2 cellular contexts compared by ENCODE assay signal in the genomic region with DNA sequence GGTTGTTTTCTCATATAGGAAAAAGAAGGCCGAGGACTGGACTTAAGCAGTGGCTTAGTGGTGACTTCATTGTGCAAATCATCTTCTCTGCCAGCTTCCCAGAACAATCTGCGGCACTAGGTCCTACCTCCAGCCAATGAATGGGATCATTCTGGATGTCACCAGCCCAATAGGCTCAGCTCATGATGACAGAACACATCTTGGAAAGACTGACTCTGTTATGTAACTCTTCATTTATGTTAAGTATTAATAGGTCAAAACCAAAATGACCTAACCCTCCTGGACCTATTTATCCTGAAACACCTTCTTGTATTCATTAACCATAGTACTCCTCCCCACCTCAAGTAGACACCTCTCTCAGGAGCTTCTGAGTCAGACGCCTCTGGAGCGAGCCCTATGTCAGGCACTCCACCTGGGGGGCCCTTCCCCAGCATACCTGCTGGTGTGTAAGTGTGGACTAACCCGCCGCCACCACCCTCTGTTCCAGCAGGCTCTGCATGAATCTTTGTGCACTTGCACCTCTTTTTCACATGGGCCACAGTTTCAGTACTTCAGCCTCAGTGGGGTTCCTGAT.
TF ChIP-seq lines count a peak whose summit lies in the region.

No MANE protein-coding gene starts in this region.

TF ChIP-seq in IMR-90, 13 proteins besides CTCF, POLR2A, EP300 and RAD21:
- TF ChIP-seq MXI1 (IDR thresholded peaks at IDR 0.05; ENCODE audit: borderline replicate concordance, low read depth, low read length) (no peak), BHLHE40 (IDR thresholded peaks at IDR 0.05; ENCODE audit: low read depth, low read length) (no peak), SMC3 (IDR thresholded peaks at IDR 0.05; ENCODE audit: low read depth, low read length) (no peak), NFE2L2 (IDR thresholded peaks at IDR 0.05; ENCODE audit: low read depth, low read length) (no peak), MAZ (IDR thresholded peaks at IDR 0.05; ENCODE audit: borderline replicate concordance, low read depth, low read length) (no peak), FOS (IDR thresholded peaks at IDR 0.05; ENCODE audit: low read depth, low read length) (no peak), RCOR1 (IDR thresholded peaks at IDR 0.05; ENCODE audit: insufficient replicate concordance, low read length) (no peak), CEBPB (IDR thresholded peaks at IDR 0.05; ENCODE audit: low read depth, low read length) (no peak), RFX5 (IDR thresholded peaks at IDR 0.05; ENCODE audit: low read depth, low read length) (no peak)
- TF ChIP-seq, protein P1, sequence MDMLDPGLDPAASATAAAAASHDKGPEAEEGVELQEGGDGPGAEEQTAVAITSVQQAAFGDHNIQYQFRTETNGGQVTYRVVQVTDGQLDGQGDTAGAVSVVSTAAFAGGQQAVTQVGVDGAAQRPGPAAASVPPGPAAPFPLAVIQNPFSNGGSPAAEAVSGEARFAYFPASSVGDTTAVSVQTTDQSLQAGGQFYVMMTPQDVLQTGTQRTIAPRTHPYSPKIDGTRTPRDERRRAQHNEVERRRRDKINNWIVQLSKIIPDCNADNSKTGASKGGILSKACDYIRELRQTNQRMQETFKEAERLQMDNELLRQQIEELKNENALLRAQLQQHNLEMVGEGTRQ (IDR thresholded peaks at IDR 0.05; ENCODE audit: low read depth, low read length): no peak
- TF ChIP-seq, protein P2, sequence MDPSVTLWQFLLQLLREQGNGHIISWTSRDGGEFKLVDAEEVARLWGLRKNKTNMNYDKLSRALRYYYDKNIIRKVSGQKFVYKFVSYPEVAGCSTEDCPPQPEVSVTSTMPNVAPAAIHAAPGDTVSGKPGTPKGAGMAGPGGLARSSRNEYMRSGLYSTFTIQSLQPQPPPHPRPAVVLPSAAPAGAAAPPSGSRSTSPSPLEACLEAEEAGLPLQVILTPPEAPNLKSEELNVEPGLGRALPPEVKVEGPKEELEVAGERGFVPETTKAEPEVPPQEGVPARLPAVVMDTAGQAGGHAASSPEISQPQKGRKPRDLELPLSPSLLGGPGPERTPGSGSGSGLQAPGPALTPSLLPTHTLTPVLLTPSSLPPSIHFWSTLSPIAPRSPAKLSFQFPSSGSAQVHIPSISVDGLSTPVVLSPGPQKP (IDR thresholded peaks at IDR 0.05; ENCODE audit: borderline replicate concordance, low read depth, low read length): no peak
TF ChIP-seq in IMR-90: peak in this region for 0.

TF ChIP-seq in HepG2, 621 proteins besides CTCF, POLR2A, EP300 and RAD21:
- TF ChIP-seq NFYB (CRISPR knock-in tag; IDR thresholded peaks at IDR 0.05) (0 out of 2 replicates have a peak, but pooled peaks have one; percentile 16), SALL1 (CRISPR knock-in tag; IDR thresholded peaks at IDR 0.05) (peak; percentile 12; the same call in 1 of the 2 replicates), ZNF296 (CRISPR knock-in tag; conservative IDR thresholded peaks at IDR 0.05) (no peak), CREB1 (IDR thresholded peaks at IDR 0.05) (no peak), CREB1 (CRISPR knock-in tag; IDR thresholded peaks at IDR 0.05) (peak; percentile 28; the same call in 1 of the 2 replicates), POLR2G (IDR thresholded peaks at IDR 0.05; ENCODE audit: low read depth, low read length) (peak; percentile 35; the same call in 1 of the 2 replicates), SOX6 (IDR thresholded peaks at IDR 0.05) (no peak), SOX6 (CRISPR knock-in tag; IDR thresholded peaks at IDR 0.05) (0 out of 2 replicates have a peak, but pooled peaks have one; percentile 25)
- TF ChIP-seq, protein P3, sequence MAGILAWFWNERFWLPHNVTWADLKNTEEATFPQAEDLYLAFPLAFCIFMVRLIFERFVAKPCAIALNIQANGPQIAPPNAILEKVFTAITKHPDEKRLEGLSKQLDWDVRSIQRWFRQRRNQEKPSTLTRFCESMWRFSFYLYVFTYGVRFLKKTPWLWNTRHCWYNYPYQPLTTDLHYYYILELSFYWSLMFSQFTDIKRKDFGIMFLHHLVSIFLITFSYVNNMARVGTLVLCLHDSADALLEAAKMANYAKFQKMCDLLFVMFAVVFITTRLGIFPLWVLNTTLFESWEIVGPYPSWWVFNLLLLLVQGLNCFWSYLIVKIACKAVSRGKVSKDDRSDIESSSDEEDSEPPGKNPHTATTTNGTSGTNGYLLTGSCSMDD (CRISPR knock-in tag; IDR thresholded peaks at IDR 0.05): no peak
- TF ChIP-seq, protein P4, sequence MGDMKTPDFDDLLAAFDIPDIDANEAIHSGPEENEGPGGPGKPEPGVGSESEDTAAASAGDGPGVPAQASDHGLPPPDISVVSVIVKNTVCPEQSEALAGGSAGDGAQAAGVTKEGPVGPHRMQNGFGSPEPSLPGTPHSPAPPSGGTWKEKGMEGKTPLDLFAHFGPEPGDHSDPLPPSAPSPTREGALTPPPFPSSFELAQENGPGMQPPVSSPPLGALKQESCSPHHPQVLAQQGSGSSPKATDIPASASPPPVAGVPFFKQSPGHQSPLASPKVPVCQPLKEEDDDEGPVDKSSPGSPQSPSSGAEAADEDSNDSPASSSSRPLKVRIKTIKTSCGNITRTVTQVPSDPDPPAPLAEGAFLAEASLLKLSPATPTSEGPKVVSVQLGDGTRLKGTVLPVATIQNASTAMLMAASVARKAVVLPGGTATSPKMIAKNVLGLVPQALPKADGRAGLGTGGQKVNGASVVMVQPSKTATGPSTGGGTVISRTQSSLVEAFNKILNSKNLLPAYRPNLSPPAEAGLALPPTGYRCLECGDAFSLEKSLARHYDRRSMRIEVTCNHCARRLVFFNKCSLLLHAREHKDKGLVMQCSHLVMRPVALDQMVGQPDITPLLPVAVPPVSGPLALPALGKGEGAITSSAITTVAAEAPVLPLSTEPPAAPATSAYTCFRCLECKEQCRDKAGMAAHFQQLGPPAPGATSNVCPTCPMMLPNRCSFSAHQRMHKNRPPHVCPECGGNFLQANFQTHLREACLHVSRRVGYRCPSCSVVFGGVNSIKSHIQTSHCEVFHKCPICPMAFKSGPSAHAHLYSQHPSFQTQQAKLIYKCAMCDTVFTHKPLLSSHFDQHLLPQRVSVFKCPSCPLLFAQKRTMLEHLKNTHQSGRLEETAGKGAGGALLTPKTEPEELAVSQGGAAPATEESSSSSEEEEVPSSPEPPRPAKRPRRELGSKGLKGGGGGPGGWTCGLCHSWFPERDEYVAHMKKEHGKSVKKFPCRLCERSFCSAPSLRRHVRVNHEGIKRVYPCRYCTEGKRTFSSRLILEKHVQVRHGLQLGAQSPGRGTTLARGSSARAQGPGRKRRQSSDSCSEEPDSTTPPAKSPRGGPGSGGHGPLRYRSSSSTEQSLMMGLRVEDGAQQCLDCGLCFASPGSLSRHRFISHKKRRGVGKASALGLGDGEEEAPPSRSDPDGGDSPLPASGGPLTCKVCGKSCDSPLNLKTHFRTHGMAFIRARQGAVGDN (CRISPR knock-in tag; IDR thresholded peaks at IDR 0.05): peak; percentile 36
- TF ChIP-seq, protein P5, sequence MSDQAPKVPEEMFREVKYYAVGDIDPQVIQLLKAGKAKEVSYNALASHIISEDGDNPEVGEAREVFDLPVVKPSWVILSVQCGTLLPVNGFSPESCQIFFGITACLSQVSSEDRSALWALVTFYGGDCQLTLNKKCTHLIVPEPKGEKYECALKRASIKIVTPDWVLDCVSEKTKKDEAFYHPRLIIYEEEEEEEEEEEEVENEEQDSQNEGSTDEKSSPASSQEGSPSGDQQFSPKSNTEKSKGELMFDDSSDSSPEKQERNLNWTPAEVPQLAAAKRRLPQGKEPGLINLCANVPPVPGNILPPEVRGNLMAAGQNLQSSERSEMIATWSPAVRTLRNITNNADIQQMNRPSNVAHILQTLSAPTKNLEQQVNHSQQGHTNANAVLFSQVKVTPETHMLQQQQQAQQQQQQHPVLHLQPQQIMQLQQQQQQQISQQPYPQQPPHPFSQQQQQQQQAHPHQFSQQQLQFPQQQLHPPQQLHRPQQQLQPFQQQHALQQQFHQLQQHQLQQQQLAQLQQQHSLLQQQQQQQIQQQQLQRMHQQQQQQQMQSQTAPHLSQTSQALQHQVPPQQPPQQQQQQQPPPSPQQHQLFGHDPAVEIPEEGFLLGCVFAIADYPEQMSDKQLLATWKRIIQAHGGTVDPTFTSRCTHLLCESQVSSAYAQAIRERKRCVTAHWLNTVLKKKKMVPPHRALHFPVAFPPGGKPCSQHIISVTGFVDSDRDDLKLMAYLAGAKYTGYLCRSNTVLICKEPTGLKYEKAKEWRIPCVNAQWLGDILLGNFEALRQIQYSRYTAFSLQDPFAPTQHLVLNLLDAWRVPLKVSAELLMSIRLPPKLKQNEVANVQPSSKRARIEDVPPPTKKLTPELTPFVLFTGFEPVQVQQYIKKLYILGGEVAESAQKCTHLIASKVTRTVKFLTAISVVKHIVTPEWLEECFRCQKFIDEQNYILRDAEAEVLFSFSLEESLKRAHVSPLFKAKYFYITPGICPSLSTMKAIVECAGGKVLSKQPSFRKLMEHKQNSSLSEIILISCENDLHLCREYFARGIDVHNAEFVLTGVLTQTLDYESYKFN (CRISPR knock-in tag; conservative IDR thresholded peaks at IDR 0.05): peak; percentile 18; the same call in 1 of the 2 replicates
